1 cellular context compared by ENCODE assay signal in genomic region chr20:46368902-46369268, GRCh38.
TF ChIP-seq lines count a peak whose summit lies in the region.

No MANE protein-coding gene starts in this region.

TF ChIP-seq in WTC11, 78 proteins besides CTCF, POLR2A, EP300 and RAD21 (continued from another document):
- TF ChIP-seq ARID4B (CRISPR knock-in tag; IDR thresholded peaks at IDR 0.05; ENCODE audit: borderline replicate concordance): no peak
- no peak for TF ChIP-seq ZNF512 (CRISPR knock-in tag; IDR thresholded peaks at IDR 0.05; ENCODE audit: borderline replicate concordance)
- TF ChIP-seq PRDM15 (CRISPR knock-in tag; IDR thresholded peaks at IDR 0.05): no peak
- TF ChIP-seq FOXP4 (CRISPR knock-in tag; IDR thresholded peaks at IDR 0.05): no peak
- TF ChIP-seq FOXJ3 (CRISPR knock-in tag; IDR thresholded peaks at IDR 0.05; ENCODE audit: borderline replicate concordance): no peak
- TF ChIP-seq ZNF423 (CRISPR knock-in tag; IDR thresholded peaks at IDR 0.05): no peak
- TF ChIP-seq E2F5 (CRISPR knock-in tag; IDR thresholded peaks at IDR 0.05): no peak
